In the genomic region with DNA sequence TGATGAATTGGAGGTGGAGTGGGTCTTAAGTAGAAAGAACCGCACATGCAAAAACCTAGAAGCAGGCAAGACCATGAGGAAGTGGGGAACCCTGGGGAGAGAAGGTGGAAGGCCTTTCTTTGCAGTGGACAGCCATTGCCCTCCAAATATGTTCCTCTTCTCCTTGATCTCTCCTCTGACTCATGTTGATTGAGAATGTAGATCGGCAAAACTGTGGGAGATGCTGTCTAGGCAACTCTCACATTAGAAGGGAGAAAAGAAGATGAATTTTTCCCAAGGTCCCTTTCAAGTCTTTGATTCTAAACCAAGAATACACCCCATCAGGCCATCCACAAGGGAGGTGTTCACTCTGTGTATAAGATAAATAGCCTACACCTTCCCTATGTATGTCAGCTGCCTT, we compare ENCODE assay signal across 24 cellular contexts.
A peak's percentile ranks its signal among the peaks of the same experiment; 100 is the strongest.
DNase-seq lines count a peak whose midpoint lies in the region; ATAC-seq and TF ChIP-seq lines count a peak whose summit lies in the region.
"Had no signal": no experiment of that assay in that cellular context is flagged by ENCODE, and none has a peak within 500 bp of the region (broad histone marks: within the 10 kb centered on the region; RNA-seq: fewer than 3 reads in every experiment).

No MANE protein-coding gene starts in this region.

- intact Hi-C loops in ascending aorta (cut with DNase I) = loop anchor here (5.0 to 10.0 kb wide), 4 partner anchors 96 to 781 kb away; partner anchors contain the start of gene GNS
- intact Hi-C loops in activated CD8-positive, alpha-beta T cell treated with anti-CD3 and anti-CD28 coated beads for 36 hours (cut with micrococcal nuclease) = no loop called here

- H3K27me3 ChIP-seq in ascending aorta = no peaks in the 10 kb centered on the region
- H3K27me3 ChIP-seq: spleen, vagina had no signal

- H3K4me3 ChIP-seq in ascending aorta = no peak overlapping the region
- H3K4me3 ChIP-seq: spleen, vagina had no signal

- CTCF ChIA-PET in activated CD8-positive, alpha-beta T cell treated with anti-CD3 and anti-CD28 coated beads for 36 hours (lab: Charles Lee) = no interaction called here

- peaks cover 4 to 19% of the 10 kb centered on the region in 2 donors for H3K9me3 ChIP-seq in ascending aorta
- H3K9me3 ChIP-seq: vagina had no signal

- ATAC-seq in HG02973 (IDR thresholded peaks at IDR 0.05; ENCODE audit: unreplicated experiment) = no peak
- ATAC-seq in activated CD8-positive, alpha-beta T cell treated with anti-CD3 and anti-CD28 coated beads for 36 hours = no peak
- ATAC-seq in GM21381 (IDR thresholded peaks at IDR 0.05; ENCODE audit: unreplicated experiment) = no peak
- ATAC-seq: T-helper 17 cell had no signal

- peaks cover 40% of the 10 kb centered on the region for H3K36me3 Mint-ChIP-seq in HFFc6 (ENCODE audit: low read depth)
- H3K36me3 Mint-ChIP-seq in activated CD8-positive, alpha-beta T cell treated with anti-CD3 and anti-CD28 coated beads for 36 hours (ENCODE audit: low read depth) = no peaks in the 10 kb centered on the region
- H3K36me3 Mint-ChIP-seq: brain had no signal

- peaks cover 3 to 10% of the 10 kb centered on the region in 2 donors for H3K4me1 ChIP-seq in ascending aorta
- H3K4me1 ChIP-seq: spleen had no signal

- POLR2A ChIA-PET in activated CD8-positive, alpha-beta T cell treated with anti-CD3 and anti-CD28 coated beads for 36 hours (lab: Charles Lee) = no interaction called here

- no peaks in the 10 kb centered on the region for H3K27me3 Mint-ChIP-seq in HFFc6 (ENCODE audit: insufficient read depth)
- H3K27me3 Mint-ChIP-seq in activated CD8-positive, alpha-beta T cell treated with anti-CD3 and anti-CD28 coated beads for 36 hours = no peaks in the 10 kb centered on the region
- H3K27me3 Mint-ChIP-seq: activated naive CD8-positive, alpha-beta T cell treated with anti-CD3 and anti-CD28 coated beads for 36 hours; T-helper 17 cell had no signal

- no peaks in the 10 kb centered on the region for H3K36me3 ChIP-seq in ascending aorta
- H3K36me3 ChIP-seq: spleen, vagina had no signal

- peaks cover 79% of the 10 kb centered on the region for H3K4me1 Mint-ChIP-seq in HFFc6 (ENCODE audit: low read depth)
- H3K4me1 Mint-ChIP-seq in activated CD8-positive, alpha-beta T cell treated with anti-CD3 and anti-CD28 coated beads for 36 hours (ENCODE audit: low read depth) = no peaks in the 10 kb centered on the region
- H3K4me1 Mint-ChIP-seq: T-helper 17 cell had no signal

- peak overlapping the region; percentile 62 for H3K4me3 Mint-ChIP-seq in HFFc6
- H3K4me3 Mint-ChIP-seq in activated CD8-positive, alpha-beta T cell treated with anti-CD3 and anti-CD28 coated beads for 36 hours = no peak overlapping the region
- H3K4me3 Mint-ChIP-seq: activated naive CD8-positive, alpha-beta T cell treated with anti-CD3 and anti-CD28 coated beads for 36 hours; brain; T-helper 17 cell had no signal

- H3K27ac Mint-ChIP-seq in HFFc6 = peak overlapping the region; percentile 96
- no peak overlapping the region for H3K27ac Mint-ChIP-seq in activated CD8-positive, alpha-beta T cell treated with anti-CD3 and anti-CD28 coated beads for 36 hours
- H3K27ac Mint-ChIP-seq: activated naive CD8-positive, alpha-beta T cell treated with anti-CD3 and anti-CD28 coated beads for 36 hours; T-helper 17 cell had no signal

- DNase-seq in A172 (ENCODE audit: low spot score) (peak; percentile 16), HFFc6 (peak; percentile 35), ascending aorta (ENCODE audit: low spot score in 2 of 2) (no peak), kidney tubule cell (ENCODE audit: low spot score) (peak; percentile 46), NCI-H82 treated with DMSO at 0.1 percent for 48 hours (lab: John Stamatoyannopoulos, UW; ENCODE audit: unreplicated experiment) (no peak)
- no peak for DNase-seq in activated CD8-positive, alpha-beta T cell treated with anti-CD3 and anti-CD28 coated beads for 36 hours
- DNase-seq: activated CD4-positive, alpha-beta T cell treated with anti-CD3 and anti-CD28 coated beads, Interleukin-2, amount 50 U/mL, for 48 hours; activated naive CD8-positive, alpha-beta T cell treated with anti-CD3 and anti-CD28 coated beads for 36 hours; activated T-cell treated with anti-CD3 and anti-CD28 coated beads, Interleukin-2, amount 50 U/mL, for 48 hours; cortex of kidney; DMS153; foreskin melanocyte; left cardiac atrium; NCI-H1105; NCI-H2081 treated with DMSO at 0.1 percent for 48 hours; NCI-H510A treated with DMSO at 0.1 percent for 48 hours; SHP77 treated with DMSO at 0.1 percent for 48 hours; spleen; stimulated activated CD4-positive, alpha-beta T cell treated with anti-CD3 and anti-CD28 coated beads, Interleukin-4, amount 100 ng/mL, for 4 hours; T-helper 17 cell had no signal

- H3K9me3 Mint-ChIP-seq in HFFc6 = peaks cover 36% of the 10 kb centered on the region
- H3K9me3 Mint-ChIP-seq in activated CD8-positive, alpha-beta T cell treated with anti-CD3 and anti-CD28 coated beads for 36 hours = peaks cover 9% of the 10 kb centered on the region

- TF ChIP-seq CTCF in HFFc6 (IDR thresholded peaks at IDR 0.05) (no peak), ascending aorta (IDR thresholded peaks at IDR 0.05) (no peak)
- no peak for TF ChIP-seq CTCF in activated CD8-positive, alpha-beta T cell treated with anti-CD3 and anti-CD28 coated beads for 36 hours (IDR thresholded peaks at IDR 0.05)

- H3K27ac ChIP-seq in ascending aorta = peak overlapping the region; percentile 71 to 79
- H3K27ac ChIP-seq: vagina had no signal

Comparison
In these comparisons a context has a peak if more than half of its experiments do, and no peak if none do; other contexts are left out.
1. DNase-seq: peak in A172 (single experiment), HFFc6 (single experiment) and kidney tubule cell (single experiment); none in ascending aorta (0 of 2), NCI-H82 treated with DMSO at 0.1 percent for 48 hours (single experiment) and activated CD8-positive, alpha-beta T cell treated with anti-CD3 and anti-CD28 coated beads for 36 hours (single experiment).